Comparison of ENCODE assay signal across 27 cellular contexts in the genomic region with DNA sequence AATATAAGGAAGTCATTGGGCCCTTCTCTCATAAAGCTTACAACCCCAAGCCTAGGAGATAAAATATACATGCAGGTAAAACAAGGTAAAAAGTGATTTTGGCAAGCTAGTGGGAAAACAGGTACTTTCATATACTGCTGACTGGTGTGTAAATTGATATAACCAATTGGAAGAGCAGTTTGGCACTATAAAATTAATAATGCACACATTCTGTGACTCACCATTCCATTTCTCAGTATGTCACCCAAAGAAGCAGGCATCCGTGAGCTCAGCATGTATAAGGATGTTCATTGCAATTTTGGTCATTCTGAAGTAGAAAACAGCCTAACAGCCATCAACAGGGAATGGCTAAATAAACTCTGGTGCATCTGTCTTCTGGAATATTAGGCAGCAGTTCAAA. TPM values are rescaled to one million over a fixed set of nuclear protein-coding genes. Genes with fewer than 3 reads are reported as not detected.
DNase-seq lines count a peak whose midpoint lies in the region; ATAC-seq, FAIRE-seq and TF ChIP-seq lines count a peak whose summit lies in the region.
"Had no signal": no experiment of that assay in that cellular context is flagged by ENCODE, and none has a peak within 500 bp of the region (broad histone marks: within the 10 kb centered on the region; RNA-seq: fewer than 3 reads in every experiment).

No MANE protein-coding gene starts in this region.

- TF ChIP-seq CTCF in HepG2 (CRISPR knock-in tag; IDR thresholded peaks at IDR 0.05) (no peak), right lobe of liver (IDR thresholded peaks at IDR 0.05) (no peak), brain (conservative IDR thresholded peaks at IDR 0.05) (no peak), Caco-2 (IDR thresholded peaks at IDR 0.05; ENCODE audit: insufficient read depth in 1 of 2, low read depth in 1 of 2, low read length in 1 of 2, severe bottlenecking in 1 of 2, unreplicated experiment in 1 of 2) (no peak)

- 89% methylated on average over 1 of the region's 1 CpG for WGBS in HepG2 (ENCODE audit: low lambda C conversion rate)
- WGBS in right lobe of liver (ENCODE audit: insufficient coverage, low coverage, low lambda C conversion rate, missing lambda C conversion rate), result 80% methylated on average over 1 of the region's 1 CpG
- no CpG with 5 or more reads among the region's 1 CpG for WGBS in mesendoderm (ENCODE audit: extremely low coverage, insufficient coverage, low lambda C conversion rate)

- TF ChIP-seq RAD21 in HepG2 (CRISPR knock-in tag; IDR thresholded peaks at IDR 0.05), result no peak

- H3K4ac ChIP-seq in mesendoderm (ENCODE audit: low read depth, low read length), result no peak overlapping the region

- H3K27me3 ChIP-seq in HepG2 (ENCODE audit: control insufficient read depth in 1 of 2, insufficient read depth in 2 of 2, low read length in 2 of 2) (no peaks in the 10 kb centered on the region), right lobe of liver (no peaks in the 10 kb centered on the region), mesendoderm (ENCODE audit: insufficient read depth, low read length, poor library complexity) (peaks cover 7% of the 10 kb centered on the region), Caco-2 (replicated peaks; ENCODE audit: control insufficient read depth, insufficient read depth, low read length) (peaks cover 10% of the 10 kb centered on the region)

- no peak for DNase-seq in HepG2 (ENCODE audit: low spot score)
- DNase-seq in right lobe of liver, result no peak
- no peak for DNase-seq in mesendoderm
- no peak for DNase-seq in caudate nucleus (lab: John Stamatoyannopoulos, UW)
- DNase-seq in AG08396 (ENCODE audit: low spot score), result no peak
- no peak for DNase-seq in Caco-2
- DNase-seq: activated CD4-positive, alpha-beta T cell treated with anti-CD3 and anti-CD28 coated beads for 36 hours; activated naive CD4-positive, alpha-beta T cell treated with anti-CD3 and anti-CD28 coated beads for 36 hours; activated T-cell treated with anti-CD3 and anti-CD28 coated beads, Interleukin-2, amount 50 U/mL, for 4 hours; amygdala; central memory CD4-positive, alpha-beta T cell; erythroblast; GOT3; hypothalamus; NCI-H1048; NCI-H187 treated with DMSO at 0.1 percent for 48 hours; NCI-H226; NCI-H774; SHP77; stomach; T-cell; transverse colon had no signal

- no peak overlapping the region for H3K23ac ChIP-seq in mesendoderm (ENCODE audit: low read length)

- POLR2A ChIA-PET in HepG2 (lab: Yijun Ruan, JAX), result no interaction called here
- POLR2A ChIA-PET in Caco-2 (lab: Charles Lee), result no interaction called here

- H2AFZ ChIP-seq in HepG2 (ENCODE audit: low read length), result no peak overlapping the region

- H3K4me2 ChIP-seq in HepG2 (ENCODE audit: low read depth, low read length) (no peak overlapping the region), mesendoderm (ENCODE audit: low read length) (no peak overlapping the region)

- CTCF ChIA-PET in HepG2 (lab: Yijun Ruan, JAX; ENCODE audit: low intra/inter-chr PET ratio, low total read pairs), result no interaction called here
- CTCF ChIA-PET in Caco-2 (lab: Charles Lee), result no interaction called here

- peaks cover 23% of the 10 kb centered on the region for H3K4me1 ChIP-seq in HepG2 (ENCODE audit: insufficient read depth, low read length)
- no peaks in the 10 kb centered on the region for H3K4me1 ChIP-seq in right lobe of liver
- peaks cover 10% of the 10 kb centered on the region for H3K4me1 ChIP-seq in mesendoderm (ENCODE audit: control insufficient read depth, low read depth, low read length)
- H3K4me1 ChIP-seq in Caco-2, result peaks cover 13% of the 10 kb centered on the region; the same call in 1 of the 2 replicates

- H3K9ac ChIP-seq in HepG2 (ENCODE audit: insufficient read depth, low read depth, low read length) (no peak overlapping the region), mesendoderm (ENCODE audit: low read length) (peak overlapping the region; percentile 47)

- H3K9me3 ChIP-seq in HepG2 (ENCODE audit: low read length) (no peaks in the 10 kb centered on the region), right lobe of liver (no peaks in the 10 kb centered on the region), Caco-2 (no peaks in the 10 kb centered on the region)
- H3K9me3 ChIP-seq: stomach, transverse colon had no signal

- TF ChIP-seq POLR2A in HepG2 (IDR thresholded peaks at IDR 0.05; ENCODE audit: insufficient read depth in 1 of 2, low read depth in 2 of 2, low read length in 2 of 2) (no peak), right lobe of liver (IDR thresholded peaks at IDR 0.05) (no peak)

- H3K4me3 ChIP-seq in HepG2 (replicated peaks in 1 of 3; ENCODE audit: insufficient read depth in 1 of 3, low read depth in 2 of 3, low read length in 3 of 3) (no peak overlapping the region), right lobe of liver (no peak overlapping the region), mesendoderm (ENCODE audit: low read length) (no peak overlapping the region), Caco-2 (ENCODE audit: low read depth, low read length) (no peak overlapping the region)
- H3K4me3 ChIP-seq: stomach, transverse colon had no signal

- peaks cover 3% of the 10 kb centered on the region for H3K27me3 Mint-ChIP-seq in brain
- H3K27me3 Mint-ChIP-seq in Caco-2 (ENCODE audit: insufficient read depth, unreplicated experiment), result peaks cover 44% of the 10 kb centered on the region

- H2AK5ac ChIP-seq in mesendoderm (ENCODE audit: low read length), result no peak overlapping the region

- H3K9me3 Mint-ChIP-seq in brain, result no peaks in the 10 kb centered on the region
- no peaks in the 10 kb centered on the region for H3K9me3 Mint-ChIP-seq in Caco-2 (ENCODE audit: unreplicated experiment)
- H3K9me3 Mint-ChIP-seq: activated naive CD4-positive, alpha-beta T cell treated with anti-CD3 and anti-CD28 coated beads for 36 hours; activated T-cell treated with anti-CD3 and anti-CD28 coated beads, Interleukin-2, amount 50 U/mL, for 4 hours; T-cell had no signal

- H3K79me2 ChIP-seq in HepG2 (ENCODE audit: insufficient read depth, low read length) (peaks cover 24% of the 10 kb centered on the region), mesendoderm (ENCODE audit: control insufficient read depth, insufficient read depth, low read length) (peaks cover 24% of the 10 kb centered on the region)

- no peaks in the 10 kb centered on the region for H4K20me1 ChIP-seq in HepG2 (ENCODE audit: insufficient read depth, low read length)

- H3K27ac Mint-ChIP-seq in brain (peak overlapping the region in 3 of 5 experiments; percentile 11 to 61 (median 61)), Caco-2 (ENCODE audit: unreplicated experiment) (no peak overlapping the region)
- H3K27ac Mint-ChIP-seq: activated CD4-positive, alpha-beta T cell treated with anti-CD3 and anti-CD28 coated beads for 36 hours; activated naive CD4-positive, alpha-beta T cell treated with anti-CD3 and anti-CD28 coated beads for 36 hours; T-cell had no signal

- H3K56ac ChIP-seq in mesendoderm (ENCODE audit: low read length), result peak overlapping the region; percentile 51

- H3K4me3 Mint-ChIP-seq in brain (peak overlapping the region in 4 of 5 experiments; percentile 68 to 93 (median 88)), Caco-2 (ENCODE audit: unreplicated experiment) (no peak overlapping the region)

- H2BK5ac ChIP-seq in mesendoderm (ENCODE audit: low read length), result no peak overlapping the region

- H2BK15ac ChIP-seq in mesendoderm (replicated peaks; ENCODE audit: low read depth), result no peak overlapping the region

- intact Hi-C loops in HepG2 (cut with micrococcal nuclease; ENCODE audit: unreplicated experiment), result no loop called here
- intact Hi-C loops in right lobe of liver (cut with DNase I), result no loop called here
- intact Hi-C loops in Caco-2 (cut with micrococcal nuclease; ENCODE audit: unreplicated experiment), result no loop called here

- in situ Hi-C loops in HepG2 (cut with HindIII; ENCODE audit: extremely low pct_ligation_motif_present, low pct_unique_long_range_greater_than_20kb), result no loop called here

- H3K4me1 Mint-ChIP-seq in brain (peaks cover 51% of the 10 kb centered on the region), Caco-2 (ENCODE audit: low read depth, unreplicated experiment) (peaks cover 8% of the 10 kb centered on the region)

- no peak overlapping the region for H3K18ac ChIP-seq in mesendoderm (ENCODE audit: low read length)

- BruUV-seq in HepG2 (replicated peaks; lab: Mats Ljungman, UMichigan), result no TSS peak
- BruUV-seq in Caco-2 (replicated peaks; lab: Mats Ljungman, UMichigan), result no TSS peak

- H2BK120ac ChIP-seq in mesendoderm (ENCODE audit: low read depth, low read length), result no peak overlapping the region

- H3K79me1 ChIP-seq in mesendoderm (ENCODE audit: low read length), result peaks cover 20% of the 10 kb centered on the region

- no peak overlapping the region for H4K8ac ChIP-seq in mesendoderm (ENCODE audit: low read depth, low read length)

- FAIRE-seq in HepG2 (lab: Jason Lieb, UNC), result no peak
- FAIRE-seq: D721Med, frontal cortex had no signal

- ATAC-seq in HepG2 (no peak), right lobe of liver (no peak), GM18517 (IDR thresholded peaks at IDR 0.05; ENCODE audit: unreplicated experiment) (no peak)
- ATAC-seq: activated CD4-positive, alpha-beta T cell treated with anti-CD3 and anti-CD28 coated beads for 36 hours; activated T-cell treated with anti-CD3 and anti-CD28 coated beads, Interleukin-2, amount 50 U/mL, for 4 hours; T-cell had no signal

- H3K36me3 ChIP-seq in HepG2 (replicated peaks in 1 of 2; ENCODE audit: control insufficient read depth in 1 of 2, insufficient read depth in 2 of 2, low read length in 2 of 2) (no peaks in the 10 kb centered on the region), right lobe of liver (no peaks in the 10 kb centered on the region), mesendoderm (ENCODE audit: control insufficient read depth, insufficient read depth, low read length) (no peaks in the 10 kb centered on the region), Caco-2 (ENCODE audit: control insufficient read depth, insufficient read depth, low read length) (no peaks in the 10 kb centered on the region)
- H3K36me3 ChIP-seq: stomach, transverse colon had no signal

- H3K27ac ChIP-seq in HepG2 (ENCODE audit: extremely low read length, insufficient read depth, low read length) (no peak overlapping the region), right lobe of liver (no peak overlapping the region), mesendoderm (ENCODE audit: low read depth, low read length) (no peak overlapping the region), caudate nucleus (ENCODE audit: low read depth, low read length) (no peak overlapping the region)
- H3K27ac ChIP-seq: stomach, transverse colon had no signal

- TF ChIP-seq EP300 in HepG2 (IDR thresholded peaks at IDR 0.05; ENCODE audit: low read depth in 2 of 2, low read length in 2 of 2) (no peak), HepG2 (CRISPR knock-in tag; IDR thresholded peaks at IDR 0.05; ENCODE audit: borderline replicate concordance) (no peak)

- H3K36me3 Mint-ChIP-seq in brain (peaks cover 23% of the 10 kb centered on the region), Caco-2 (ENCODE audit: insufficient read depth, unreplicated experiment) (no peaks in the 10 kb centered on the region)
- H3K36me3 Mint-ChIP-seq: T-cell had no signal

- no peak overlapping the region for H4K5ac ChIP-seq in mesendoderm (ENCODE audit: low read length)

RNA-seq across cellular contexts. Expression of gene MACROH2A2, which starts 2.9 kb away (rescaled TPM):
- total RNA-seq in HepG2 (2016; rRNA removed; fragmentation: Illumina TruSeq; extraction: Trizol), result 41.6 and 43.1 TPM in 2 replicates
- total RNA-seq in HepG2 (2016; cell fraction: cytosol; rRNA removed; fragmentation: Illumina TruSeq; extraction: Trizol; ENCODE audit: low read depth), result 10.1 and 10.7 TPM in 2 replicates
- 40.1 and 40.3 TPM in 2 replicates for total RNA-seq in HepG2 (2016; cell fraction: insoluble cytoplasmic fraction; rRNA removed; fragmentation: Illumina TruSeq; extraction: Trizol)
- total RNA-seq in HepG2 (2016; cell fraction: membrane; rRNA removed; fragmentation: Illumina TruSeq; extraction: Trizol), result 23.2 and 23.9 TPM in 2 replicates
- total RNA-seq in HepG2 (2016; cell fraction: nucleus; rRNA removed; fragmentation: Illumina TruSeq; extraction: Trizol), result 21.5 and 26.3 TPM in 2 replicates
- polyA plus RNA-seq in HepG2 (2011; rRNA removed), result 9.8 and 14.2 TPM in 2 replicates
- 17.6 and 17.9 TPM in 2 replicates for polyA plus RNA-seq in HepG2 (2011; cell fraction: cytosol; rRNA removed)
- 10.9 and 11.9 TPM in 2 replicates for polyA plus RNA-seq in HepG2 (2011; cell fraction: nucleus; rRNA removed)
- polyA plus RNA-seq in HepG2 (2012), result 26.3 and 27.5 TPM in 2 replicates
- 11.9 and 13.4 TPM in 2 replicates for polyA plus RNA-seq in HepG2 (2016; cell fraction: cytosol; fragmentation: Illumina TruSeq; extraction: Trizol; ENCODE audit: low read depth)
- 49.3 and 50.9 TPM in 2 replicates for polyA plus RNA-seq in HepG2 (2016; cell fraction: insoluble cytoplasmic fraction; fragmentation: Illumina TruSeq; extraction: Trizol; ENCODE audit: low read depth)
- polyA plus RNA-seq in HepG2 (2016; cell fraction: membrane; fragmentation: Illumina TruSeq; extraction: Trizol; ENCODE audit: low read depth), result 20.2 and 21.5 TPM in 2 replicates
- polyA plus RNA-seq in HepG2 (2016; cell fraction: nucleus; fragmentation: Illumina TruSeq; extraction: Trizol; ENCODE audit: insufficient read depth, low read depth), result 41.9 and 47.8 TPM in 2 replicates
- 9.1 TPM in 1 of 2 replicates, not detected in the other for polyA minus RNA-seq in HepG2 (2011; rRNA and poly(A)+ RNA removed; ENCODE audit: low replicate concordance)
- 13.5 and 13.7 TPM in 2 replicates for polyA minus RNA-seq in HepG2 (2011; cell fraction: cytosol; rRNA and poly(A)+ RNA removed)
- 7.6 and 10.2 TPM in 2 replicates for polyA minus RNA-seq in HepG2 (2011; cell fraction: nucleus; rRNA and poly(A)+ RNA removed)
- 10 to 100 TPM in 2 of 6 experiments, 1 to 10 TPM in 4; 2.0 to 12.1 (median 5.0) TPM for total RNA-seq in right lobe of liver
- polyA plus RNA-seq in brain (ENCODE audit: insufficient read depth, low read depth, low replicate concordance), result 111 TPM
- 31.9 TPM for polyA plus RNA-seq in mesendoderm (2013, experiment 1 of 2)
- 30.4 TPM for polyA plus RNA-seq in mesendoderm (2013, experiment 2 of 2)
- 5.1 and 6.1 TPM in 2 replicates for total RNA-seq in Caco-2 (2022)
- total RNA-seq: OCI-LY7 had no signal
